ENCODE assay signal across 2 cellular contexts in genomic region chr5:144142826-144143167, GRCh38.
TF ChIP-seq lines count a peak whose summit lies in the region.

No MANE protein-coding gene starts in this region.

TF ChIP-seq in IMR-90, 13 proteins besides CTCF, POLR2A, EP300 and RAD21:
- no peak for TF ChIP-seq CEBPB (IDR thresholded peaks at IDR 0.05; ENCODE audit: low read depth, low read length)
- no peak for TF ChIP-seq MAFK (IDR thresholded peaks at IDR 0.05; ENCODE audit: low read depth, low read length)
- no peak for TF ChIP-seq BHLHE40 (IDR thresholded peaks at IDR 0.05; ENCODE audit: low read depth, low read length)
- no peak for TF ChIP-seq MAZ (IDR thresholded peaks at IDR 0.05; ENCODE audit: borderline replicate concordance, low read depth, low read length)
- TF ChIP-seq RFX5 (IDR thresholded peaks at IDR 0.05; ENCODE audit: low read depth, low read length), result no peak
- no peak for TF ChIP-seq CHD1 (IDR thresholded peaks at IDR 0.05; ENCODE audit: low read depth, low read length)
- TF ChIP-seq FOS (IDR thresholded peaks at IDR 0.05; ENCODE audit: low read depth, low read length), result no peak
- TF ChIP-seq NFE2L2 (IDR thresholded peaks at IDR 0.05; ENCODE audit: low read depth, low read length), result no peak
- no peak for TF ChIP-seq ELK1 (IDR thresholded peaks at IDR 0.05; ENCODE audit: borderline replicate concordance, low read depth, low read length)
- no peak for TF ChIP-seq SMC3 (IDR thresholded peaks at IDR 0.05; ENCODE audit: low read depth, low read length)
- TF ChIP-seq RCOR1 (IDR thresholded peaks at IDR 0.05; ENCODE audit: insufficient replicate concordance, low read length), result no peak
- TF ChIP-seq USF2 (IDR thresholded peaks at IDR 0.05; ENCODE audit: low read depth, low read length), result no peak
- no peak for TF ChIP-seq MXI1 (IDR thresholded peaks at IDR 0.05; ENCODE audit: borderline replicate concordance, low read depth, low read length)
TF ChIP-seq in IMR-90: peak in this region for 0.

TF ChIP-seq in endothelial cell of umbilical vein, 7 proteins besides CTCF, POLR2A, EP300 and RAD21:
- TF ChIP-seq MAX (IDR thresholded peaks at IDR 0.05; ENCODE audit: insufficient read depth, insufficient read length), result no peak
- no peak for TF ChIP-seq POLR2AphosphoS5 (IDR thresholded peaks at IDR 0.05; ENCODE audit: insufficient read depth, low read depth, low read length)
- no peak for TF ChIP-seq JUN (IDR thresholded peaks at IDR 0.05; ENCODE audit: borderline replicate concordance, insufficient read depth, insufficient read length, low read depth)
- TF ChIP-seq EZH2 (IDR thresholded peaks at IDR 0.05; ENCODE audit: borderline replicate concordance, low read depth, low read length, severe bottlenecking), result no peak
